In genomic region chr18:62984656-62985315, GRCh38 we compare ENCODE assay signal across 19 cellular contexts.
DNase-seq lines count a peak whose midpoint lies in the region; ATAC-seq and TF ChIP-seq lines count a peak whose summit lies in the region.
"Had no signal": no experiment of that assay in that cellular context is flagged by ENCODE, and none has a peak within 500 bp of the region (broad histone marks: within the 10 kb centered on the region; RNA-seq: fewer than 3 reads in every experiment).

No MANE protein-coding gene starts in this region.

- WGBS in esophagus muscularis mucosa = 92% methylated on average over 10 of the region's 11 CpGs

- H3K27ac ChIP-seq in caudate nucleus (ENCODE audit: low read depth, low read length) = peak overlapping the region; percentile 67
- H3K27ac ChIP-seq in esophagus muscularis mucosa (replicated peaks in 1 of 4) = no peak overlapping the region
- peak overlapping the region; percentile 87 for H3K27ac ChIP-seq in temporal lobe (ENCODE audit: low read depth, low read length)
- no peak overlapping the region for H3K27ac ChIP-seq in upper lobe of right lung
- H3K27ac ChIP-seq: BLaER1, C4-2B, GM23248 had no signal

- no peak for TF ChIP-seq POLR2A in esophagus muscularis mucosa (IDR thresholded peaks at IDR 0.05; ENCODE audit: low read depth)

- H3K36me3 Mint-ChIP-seq in stimulated activated naive B cell treated with anti-CD40 and anti-IgM and Interleukin-4, amounts not matched to agents 10 μg/mL and 1 μg/mL and 100 μg/mL, for 72 hours = peaks cover 4 to 5% of the 10 kb centered on the region in 2 donors
- H3K36me3 Mint-ChIP-seq in osteocyte (ENCODE audit: unreplicated experiment) = no peaks in the 10 kb centered on the region
- peaks cover 12% of the 10 kb centered on the region for H3K36me3 Mint-ChIP-seq in endothelial cell (ENCODE audit: low read depth, unreplicated experiment)
- H3K36me3 Mint-ChIP-seq: CD4-positive, CD25-positive, alpha-beta regulatory T cell; CD8-positive, alpha-beta T cell had no signal

- H3K9me3 Mint-ChIP-seq in stimulated activated naive B cell treated with anti-CD40 and anti-IgM and Interleukin-4, amounts not matched to agents 10 μg/mL and 1 μg/mL and 100 μg/mL, for 72 hours = peaks cover 0 to 1% of the 10 kb centered on the region in 2 donors
- H3K9me3 Mint-ChIP-seq in osteocyte (ENCODE audit: unreplicated experiment) = no peaks in the 10 kb centered on the region
- no peaks in the 10 kb centered on the region for H3K9me3 Mint-ChIP-seq in endothelial cell (ENCODE audit: unreplicated experiment)
- H3K9me3 Mint-ChIP-seq: CD4-positive, CD25-positive, alpha-beta regulatory T cell; CD8-positive, alpha-beta T cell had no signal

- H3K9me3 ChIP-seq in esophagus muscularis mucosa (no peaks in the 10 kb centered on the region), upper lobe of right lung (no peaks in the 10 kb centered on the region)
- H3K9me3 ChIP-seq: BLaER1, Caco-2 had no signal

- peaks cover 0 to 8% (median 0%) of the 10 kb centered on the region in 4 donors for H3K36me3 ChIP-seq in esophagus muscularis mucosa
- no peaks in the 10 kb centered on the region for H3K36me3 ChIP-seq in upper lobe of right lung

- H3K4me3 Mint-ChIP-seq in stimulated activated naive B cell treated with anti-CD40 and anti-IgM and Interleukin-4, amounts not matched to agents 10 μg/mL and 1 μg/mL and 100 μg/mL, for 72 hours = no peak overlapping the region
- no peak overlapping the region for H3K4me3 Mint-ChIP-seq in osteocyte (ENCODE audit: unreplicated experiment)
- H3K4me3 Mint-ChIP-seq in endothelial cell (ENCODE audit: unreplicated experiment) = no peak overlapping the region
- H3K4me3 Mint-ChIP-seq: B cell; CD4-positive, CD25-positive, alpha-beta regulatory T cell; CD8-positive, alpha-beta T cell had no signal

- no peak for ATAC-seq in stimulated activated naive B cell treated with anti-CD40 and anti-IgM and Interleukin-4, amounts not matched to agents 10 μg/mL and 1 μg/mL and 100 μg/mL, for 72 hours (replicated peaks)
- no peak for ATAC-seq in upper lobe of right lung
- ATAC-seq: CD8-positive, alpha-beta T cell had no signal

- TF ChIP-seq EP300 in esophagus muscularis mucosa (IDR thresholded peaks at IDR 0.05) = no peak

- peaks cover 4 to 10% of the 10 kb centered on the region in 2 donors for H3K4me1 Mint-ChIP-seq in stimulated activated naive B cell treated with anti-CD40 and anti-IgM and Interleukin-4, amounts not matched to agents 10 μg/mL and 1 μg/mL and 100 μg/mL, for 72 hours
- H3K4me1 Mint-ChIP-seq in osteocyte (ENCODE audit: unreplicated experiment) (peaks cover 6% of the 10 kb centered on the region), endothelial cell (ENCODE audit: unreplicated experiment) (peaks cover 28% of the 10 kb centered on the region)

- intact Hi-C loops in esophagus muscularis mucosa (cut with DNase I) = no loop called here
- intact Hi-C loops in upper lobe of right lung (cut with DNase I) = no loop called here

- peak overlapping the region; percentile 47 for H3K27ac Mint-ChIP-seq in stimulated activated naive B cell treated with anti-CD40 and anti-IgM and Interleukin-4, amounts not matched to agents 10 μg/mL and 1 μg/mL and 100 μg/mL, for 72 hours
- no peak overlapping the region for H3K27ac Mint-ChIP-seq in osteocyte (ENCODE audit: unreplicated experiment)
- H3K27ac Mint-ChIP-seq in endothelial cell (ENCODE audit: unreplicated experiment) = no peak overlapping the region
- H3K27ac Mint-ChIP-seq: B cell; CD8-positive, alpha-beta T cell had no signal

- no peaks in the 10 kb centered on the region for H3K27me3 ChIP-seq in esophagus muscularis mucosa
- H3K27me3 ChIP-seq in upper lobe of right lung = no peaks in the 10 kb centered on the region
- H3K27me3 ChIP-seq: BLaER1 had no signal

- no peak overlapping the region for H3K4me3 ChIP-seq in esophagus muscularis mucosa
- H3K4me3 ChIP-seq in upper lobe of right lung = no peak overlapping the region
- H3K4me3 ChIP-seq: BLaER1, GM23248 had no signal

- H3K4me1 ChIP-seq in esophagus muscularis mucosa (peaks cover 6 to 16% (median 10%) of the 10 kb centered on the region in 4 donors), upper lobe of right lung (no peaks in the 10 kb centered on the region)
- H3K4me1 ChIP-seq: Caco-2 had no signal

- no peak for DNase-seq in caudate nucleus (lab: John Stamatoyannopoulos, UW)
- DNase-seq in esophagus muscularis mucosa (ENCODE audit: extremely low spot score) = peak; percentile 64
- DNase-seq in stimulated activated naive B cell treated with anti-CD40 and anti-IgM and Interleukin-4, amounts not matched to agents 10 μg/mL and 1 μg/mL and 100 μg/mL, for 72 hours = no peak
- no peak for DNase-seq in osteocyte (ENCODE audit: extremely low spot score, unreplicated experiment)
- DNase-seq in upper lobe of right lung = no peak
- no peak for DNase-seq in SHP77 (lab: John Stamatoyannopoulos, UW)
- no peak for DNase-seq in endothelial cell (ENCODE audit: low spot score)
- DNase-seq: Caco-2; CD4-positive, CD25-positive, alpha-beta regulatory T cell; CD8-positive, alpha-beta T cell; DMS153; DND-41; GM23248; H7; HCEC 1CT had no signal

- TF ChIP-seq CTCF in esophagus muscularis mucosa (IDR thresholded peaks at IDR 0.05) = no peak
- TF ChIP-seq CTCF in osteocyte (IDR thresholded peaks at IDR 0.05) = no peak
- no peak for TF ChIP-seq CTCF in upper lobe of right lung (IDR thresholded peaks at IDR 0.05)
- no peak for TF ChIP-seq CTCF in endothelial cell (IDR thresholded peaks at IDR 0.05; ENCODE audit: unreplicated experiment)

- no peaks in the 10 kb centered on the region for H3K27me3 Mint-ChIP-seq in stimulated activated naive B cell treated with anti-CD40 and anti-IgM and Interleukin-4, amounts not matched to agents 10 μg/mL and 1 μg/mL and 100 μg/mL, for 72 hours
- H3K27me3 Mint-ChIP-seq in osteocyte (ENCODE audit: unreplicated experiment) (peaks cover 9% of the 10 kb centered on the region), endothelial cell (ENCODE audit: unreplicated experiment) (peaks cover 19% of the 10 kb centered on the region)
- H3K27me3 Mint-ChIP-seq: B cell; CD4-positive, CD25-positive, alpha-beta regulatory T cell had no signal

Comparison
In these comparisons a context has a peak if more than half of its experiments do, and no peak if none do; other contexts are left out.
1. H3K27ac ChIP-seq: peak in caudate nucleus (single experiment) and temporal lobe (single experiment); none in esophagus muscularis mucosa (0 of 4) and upper lobe of right lung (single experiment).